In the genomic region with DNA sequence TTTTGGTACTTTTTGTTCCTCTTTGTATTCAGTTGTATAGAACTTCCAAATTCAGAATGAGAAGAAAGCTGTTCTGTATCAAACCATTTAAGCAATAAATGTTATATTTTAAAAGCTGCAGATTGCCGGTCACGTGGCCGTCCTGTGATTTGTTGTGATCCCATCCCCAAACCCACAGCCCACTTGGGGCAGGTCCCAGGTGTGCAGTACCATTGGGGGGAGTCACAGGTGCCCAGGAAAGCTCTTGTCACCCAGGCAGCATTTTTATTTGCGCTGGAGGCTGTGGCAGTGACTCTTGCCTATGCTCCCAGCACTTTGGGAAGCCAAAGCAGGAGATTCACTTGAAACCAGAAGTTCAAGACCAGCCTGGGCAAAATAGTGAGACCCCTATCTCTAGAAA, we compare ENCODE assay signal across 27 cellular contexts.
"Had no signal": no experiment of that assay in that cellular context is flagged by ENCODE, and none has a peak within 500 bp of the region (broad histone marks: within the 10 kb centered on the region; RNA-seq: fewer than 3 reads in every experiment).

No MANE protein-coding gene starts in this region.

- H3K27ac Mint-ChIP-seq: activated CD8-positive, alpha-beta T cell treated with anti-CD3 and anti-CD28 coated beads for 36 hours; activated T-helper 17 cell treated with anti-CD3 and anti-CD28 coated beads, Interleukin-2, amount 50 U/mL, for 72 hours; nephron; progenitor cell of endocrine pancreas; stimulated activated memory B cell treated with anti-CD40 and anti-IgM and Interleukin-4, amounts not matched to agents 10 μg/mL and 1 μg/mL and 100 μg/mL, for 72 hours; WTC11 had no signal

- H3K27ac ChIP-seq: brain microvascular endothelial cell, stomach, tibial artery had no signal

- H3K9me3 Mint-ChIP-seq: activated T-cell treated with anti-CD3 and anti-CD28 coated beads, Interleukin-2, amount 50 U/mL, for 4 hours; activated T-helper 17 cell treated with anti-CD3 and anti-CD28 coated beads, Interleukin-2, amount 50 U/mL, for 72 hours; nephron; stimulated activated memory B cell treated with anti-CD40 and anti-IgM and Interleukin-4, amounts not matched to agents 10 μg/mL and 1 μg/mL and 100 μg/mL, for 72 hours had no signal

- DNase-seq: activated CD4-positive, alpha-beta T cell treated with anti-CD3 and anti-CD28 coated beads for 1 hour; activated CD4-positive, alpha-beta T cell treated with anti-CD3 and anti-CD28 coated beads, Interleukin-2, amount 50 U/mL, for 1 hour; activated CD8-positive, alpha-beta T cell treated with anti-CD3 and anti-CD28 coated beads for 36 hours; activated gamma-delta T cell treated with Interleukin-2 at 50 U/mL for 16 hours; activated naive CD4-positive, alpha-beta T cell treated with anti-CD3 and anti-CD28 coated beads, Interleukin-2, amount 50 U/mL, for 16 hours; activated T-cell treated with anti-CD3 and anti-CD28 coated beads, Interleukin-2, amount 50 U/mL, for 4 hours; amniotic stem cell; brain microvascular endothelial cell; cortex of kidney; foreskin fibroblast; head of caudate nucleus; hippocampal formation; small intestine; stimulated activated CD4-positive, alpha-beta T cell treated with anti-CD3 and anti-CD28 coated beads, Interleukin-1b, Interleukin-23, amount 100 ng/mL, for 48 hours; stimulated activated CD4-positive, alpha-beta T cell treated with anti-CD3 and anti-CD28 coated beads, Interleukin-4, amount 100 ng/mL, for 4 hours; stimulated activated CD8-positive, alpha-beta memory T cell treated with anti-CD3 and anti-CD28 coated beads, Interleukin-4, amount 100 ng/mL, for 48 hours; stomach; T-helper 2 cell had no signal

- H3K4me1 Mint-ChIP-seq: activated T-helper 17 cell treated with anti-CD3 and anti-CD28 coated beads, Interleukin-2, amount 50 U/mL, for 72 hours; WTC11 had no signal

- H3K4me3 Mint-ChIP-seq: activated CD8-positive, alpha-beta T cell treated with anti-CD3 and anti-CD28 coated beads for 36 hours; activated T-cell treated with anti-CD3 and anti-CD28 coated beads, Interleukin-2, amount 50 U/mL, for 4 hours; activated T-helper 17 cell treated with anti-CD3 and anti-CD28 coated beads, Interleukin-2, amount 50 U/mL, for 72 hours; nephron; stimulated activated memory B cell treated with anti-CD40 and anti-IgM and Interleukin-4, amounts not matched to agents 10 μg/mL and 1 μg/mL and 100 μg/mL, for 72 hours; WTC11 had no signal

- H3K27me3 Mint-ChIP-seq: activated CD8-positive, alpha-beta T cell treated with anti-CD3 and anti-CD28 coated beads for 36 hours; activated T-helper 17 cell treated with anti-CD3 and anti-CD28 coated beads, Interleukin-2, amount 50 U/mL, for 72 hours; progenitor cell of endocrine pancreas; stimulated activated memory B cell treated with anti-CD40 and anti-IgM and Interleukin-4, amounts not matched to agents 10 μg/mL and 1 μg/mL and 100 μg/mL, for 72 hours had no signal

- H3K27me3 ChIP-seq: brain microvascular endothelial cell, stomach, tibial artery had no signal

- H3K4me3 ChIP-seq: lung, mucosa of descending colon, stomach, tibial artery had no signal

- H3K4me1 ChIP-seq: tibial artery had no signal

- ATAC-seq: activated CD8-positive, alpha-beta T cell treated with anti-CD3 and anti-CD28 coated beads for 36 hours; activated T-cell treated with anti-CD3 and anti-CD28 coated beads, Interleukin-2, amount 50 U/mL, for 4 hours; activated T-helper 17 cell treated with anti-CD3 and anti-CD28 coated beads, Interleukin-2, amount 50 U/mL, for 72 hours; esophagus mucosa; stimulated activated memory B cell treated with anti-CD40 and anti-IgM and Interleukin-4, amounts not matched to agents 10 μg/mL and 1 μg/mL and 100 μg/mL, for 72 hours; WTC11 had no signal
